1 cellular context compared by ENCODE assay signal in the genomic region with DNA sequence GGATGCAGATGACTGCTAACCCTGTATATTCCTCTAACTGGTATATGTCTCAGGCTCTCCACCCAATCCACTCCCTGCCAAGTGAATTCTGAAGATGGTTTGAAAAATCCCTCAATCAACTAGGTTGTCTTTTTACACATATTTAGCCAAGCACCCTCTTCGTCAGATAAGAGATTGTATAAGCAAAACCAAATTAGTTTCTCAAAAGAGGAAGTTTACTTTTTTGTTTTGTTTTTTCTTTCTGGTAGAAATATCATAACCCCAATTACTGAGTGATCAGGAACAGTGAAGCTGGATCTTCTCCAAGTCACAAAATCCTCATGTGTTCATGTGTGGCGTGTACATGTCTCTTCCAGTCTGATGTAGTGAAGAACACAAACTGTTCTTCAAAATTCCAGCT.
TF ChIP-seq lines count a peak whose summit lies in the region.

No MANE protein-coding gene starts in this region.

TF ChIP-seq in K562, 482 proteins besides CTCF, POLR2A, EP300 and RAD21:
- TF ChIP-seq, protein P1, sequence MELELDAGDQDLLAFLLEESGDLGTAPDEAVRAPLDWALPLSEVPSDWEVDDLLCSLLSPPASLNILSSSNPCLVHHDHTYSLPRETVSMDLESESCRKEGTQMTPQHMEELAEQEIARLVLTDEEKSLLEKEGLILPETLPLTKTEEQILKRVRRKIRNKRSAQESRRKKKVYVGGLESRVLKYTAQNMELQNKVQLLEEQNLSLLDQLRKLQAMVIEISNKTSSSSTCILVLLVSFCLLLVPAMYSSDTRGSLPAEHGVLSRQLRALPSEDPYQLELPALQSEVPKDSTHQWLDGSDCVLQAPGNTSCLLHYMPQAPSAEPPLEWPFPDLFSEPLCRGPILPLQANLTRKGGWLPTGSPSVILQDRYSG (tag; conservative IDR thresholded peaks at IDR 0.05; ENCODE audit: low read depth): no peak
- TF ChIP-seq SETDB1 (IDR thresholded peaks at IDR 0.05; ENCODE audit: low read length) (no peak), ZNF431 (CRISPR knock-in tag; IDR thresholded peaks at IDR 0.05) (no peak), LCOR (CRISPR knock-in tag; IDR thresholded peaks at IDR 0.05) (no peak), IFI16 (CRISPR knock-in tag; IDR thresholded peaks at IDR 0.05) (no peak), HDGF (IDR thresholded peaks at IDR 0.05) (no peak), XRCC4 (IDR thresholded peaks at IDR 0.05; ENCODE audit: extremely low read depth, insufficient read depth, insufficient read length) (no peak)
- TF ChIP-seq, protein P2, sequence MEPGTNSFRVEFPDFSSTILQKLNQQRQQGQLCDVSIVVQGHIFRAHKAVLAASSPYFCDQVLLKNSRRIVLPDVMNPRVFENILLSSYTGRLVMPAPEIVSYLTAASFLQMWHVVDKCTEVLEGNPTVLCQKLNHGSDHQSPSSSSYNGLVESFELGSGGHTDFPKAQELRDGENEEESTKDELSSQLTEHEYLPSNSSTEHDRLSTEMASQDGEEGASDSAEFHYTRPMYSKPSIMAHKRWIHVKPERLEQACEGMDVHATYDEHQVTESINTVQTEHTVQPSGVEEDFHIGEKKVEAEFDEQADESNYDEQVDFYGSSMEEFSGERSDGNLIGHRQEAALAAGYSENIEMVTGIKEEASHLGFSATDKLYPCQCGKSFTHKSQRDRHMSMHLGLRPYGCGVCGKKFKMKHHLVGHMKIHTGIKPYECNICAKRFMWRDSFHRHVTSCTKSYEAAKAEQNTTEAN (CRISPR knock-in tag; IDR thresholded peaks at IDR 0.05): no peak
- TF ChIP-seq, protein P3, sequence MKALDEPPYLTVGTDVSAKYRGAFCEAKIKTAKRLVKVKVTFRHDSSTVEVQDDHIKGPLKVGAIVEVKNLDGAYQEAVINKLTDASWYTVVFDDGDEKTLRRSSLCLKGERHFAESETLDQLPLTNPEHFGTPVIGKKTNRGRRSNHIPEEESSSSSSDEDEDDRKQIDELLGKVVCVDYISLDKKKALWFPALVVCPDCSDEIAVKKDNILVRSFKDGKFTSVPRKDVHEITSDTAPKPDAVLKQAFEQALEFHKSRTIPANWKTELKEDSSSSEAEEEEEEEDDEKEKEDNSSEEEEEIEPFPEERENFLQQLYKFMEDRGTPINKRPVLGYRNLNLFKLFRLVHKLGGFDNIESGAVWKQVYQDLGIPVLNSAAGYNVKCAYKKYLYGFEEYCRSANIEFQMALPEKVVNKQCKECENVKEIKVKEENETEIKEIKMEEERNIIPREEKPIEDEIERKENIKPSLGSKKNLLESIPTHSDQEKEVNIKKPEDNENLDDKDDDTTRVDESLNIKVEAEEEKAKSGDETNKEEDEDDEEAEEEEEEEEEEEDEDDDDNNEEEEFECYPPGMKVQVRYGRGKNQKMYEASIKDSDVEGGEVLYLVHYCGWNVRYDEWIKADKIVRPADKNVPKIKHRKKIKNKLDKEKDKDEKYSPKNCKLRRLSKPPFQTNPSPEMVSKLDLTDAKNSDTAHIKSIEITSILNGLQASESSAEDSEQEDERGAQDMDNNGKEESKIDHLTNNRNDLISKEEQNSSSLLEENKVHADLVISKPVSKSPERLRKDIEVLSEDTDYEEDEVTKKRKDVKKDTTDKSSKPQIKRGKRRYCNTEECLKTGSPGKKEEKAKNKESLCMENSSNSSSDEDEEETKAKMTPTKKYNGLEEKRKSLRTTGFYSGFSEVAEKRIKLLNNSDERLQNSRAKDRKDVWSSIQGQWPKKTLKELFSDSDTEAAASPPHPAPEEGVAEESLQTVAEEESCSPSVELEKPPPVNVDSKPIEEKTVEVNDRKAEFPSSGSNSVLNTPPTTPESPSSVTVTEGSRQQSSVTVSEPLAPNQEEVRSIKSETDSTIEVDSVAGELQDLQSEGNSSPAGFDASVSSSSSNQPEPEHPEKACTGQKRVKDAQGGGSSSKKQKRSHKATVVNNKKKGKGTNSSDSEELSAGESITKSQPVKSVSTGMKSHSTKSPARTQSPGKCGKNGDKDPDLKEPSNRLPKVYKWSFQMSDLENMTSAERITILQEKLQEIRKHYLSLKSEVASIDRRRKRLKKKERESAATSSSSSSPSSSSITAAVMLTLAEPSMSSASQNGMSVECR (CRISPR knock-in tag; IDR thresholded peaks at IDR 0.05): no peak
- TF ChIP-seq, protein P4, sequence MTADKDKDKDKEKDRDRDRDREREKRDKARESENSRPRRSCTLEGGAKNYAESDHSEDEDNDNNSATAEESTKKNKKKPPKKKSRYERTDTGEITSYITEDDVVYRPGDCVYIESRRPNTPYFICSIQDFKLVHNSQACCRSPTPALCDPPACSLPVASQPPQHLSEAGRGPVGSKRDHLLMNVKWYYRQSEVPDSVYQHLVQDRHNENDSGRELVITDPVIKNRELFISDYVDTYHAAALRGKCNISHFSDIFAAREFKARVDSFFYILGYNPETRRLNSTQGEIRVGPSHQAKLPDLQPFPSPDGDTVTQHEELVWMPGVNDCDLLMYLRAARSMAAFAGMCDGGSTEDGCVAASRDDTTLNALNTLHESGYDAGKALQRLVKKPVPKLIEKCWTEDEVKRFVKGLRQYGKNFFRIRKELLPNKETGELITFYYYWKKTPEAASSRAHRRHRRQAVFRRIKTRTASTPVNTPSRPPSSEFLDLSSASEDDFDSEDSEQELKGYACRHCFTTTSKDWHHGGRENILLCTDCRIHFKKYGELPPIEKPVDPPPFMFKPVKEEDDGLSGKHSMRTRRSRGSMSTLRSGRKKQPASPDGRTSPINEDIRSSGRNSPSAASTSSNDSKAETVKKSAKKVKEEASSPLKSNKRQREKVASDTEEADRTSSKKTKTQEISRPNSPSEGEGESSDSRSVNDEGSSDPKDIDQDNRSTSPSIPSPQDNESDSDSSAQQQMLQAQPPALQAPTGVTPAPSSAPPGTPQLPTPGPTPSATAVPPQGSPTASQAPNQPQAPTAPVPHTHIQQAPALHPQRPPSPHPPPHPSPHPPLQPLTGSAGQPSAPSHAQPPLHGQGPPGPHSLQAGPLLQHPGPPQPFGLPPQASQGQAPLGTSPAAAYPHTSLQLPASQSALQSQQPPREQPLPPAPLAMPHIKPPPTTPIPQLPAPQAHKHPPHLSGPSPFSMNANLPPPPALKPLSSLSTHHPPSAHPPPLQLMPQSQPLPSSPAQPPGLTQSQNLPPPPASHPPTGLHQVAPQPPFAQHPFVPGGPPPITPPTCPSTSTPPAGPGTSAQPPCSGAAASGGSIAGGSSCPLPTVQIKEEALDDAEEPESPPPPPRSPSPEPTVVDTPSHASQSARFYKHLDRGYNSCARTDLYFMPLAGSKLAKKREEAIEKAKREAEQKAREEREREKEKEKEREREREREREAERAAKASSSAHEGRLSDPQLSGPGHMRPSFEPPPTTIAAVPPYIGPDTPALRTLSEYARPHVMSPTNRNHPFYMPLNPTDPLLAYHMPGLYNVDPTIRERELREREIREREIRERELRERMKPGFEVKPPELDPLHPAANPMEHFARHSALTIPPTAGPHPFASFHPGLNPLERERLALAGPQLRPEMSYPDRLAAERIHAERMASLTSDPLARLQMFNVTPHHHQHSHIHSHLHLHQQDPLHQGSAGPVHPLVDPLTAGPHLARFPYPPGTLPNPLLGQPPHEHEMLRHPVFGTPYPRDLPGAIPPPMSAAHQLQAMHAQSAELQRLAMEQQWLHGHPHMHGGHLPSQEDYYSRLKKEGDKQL (CRISPR knock-in tag; IDR thresholded peaks at IDR 0.05; ENCODE audit: borderline replicate concordance): no peak
